In the genomic region with DNA sequence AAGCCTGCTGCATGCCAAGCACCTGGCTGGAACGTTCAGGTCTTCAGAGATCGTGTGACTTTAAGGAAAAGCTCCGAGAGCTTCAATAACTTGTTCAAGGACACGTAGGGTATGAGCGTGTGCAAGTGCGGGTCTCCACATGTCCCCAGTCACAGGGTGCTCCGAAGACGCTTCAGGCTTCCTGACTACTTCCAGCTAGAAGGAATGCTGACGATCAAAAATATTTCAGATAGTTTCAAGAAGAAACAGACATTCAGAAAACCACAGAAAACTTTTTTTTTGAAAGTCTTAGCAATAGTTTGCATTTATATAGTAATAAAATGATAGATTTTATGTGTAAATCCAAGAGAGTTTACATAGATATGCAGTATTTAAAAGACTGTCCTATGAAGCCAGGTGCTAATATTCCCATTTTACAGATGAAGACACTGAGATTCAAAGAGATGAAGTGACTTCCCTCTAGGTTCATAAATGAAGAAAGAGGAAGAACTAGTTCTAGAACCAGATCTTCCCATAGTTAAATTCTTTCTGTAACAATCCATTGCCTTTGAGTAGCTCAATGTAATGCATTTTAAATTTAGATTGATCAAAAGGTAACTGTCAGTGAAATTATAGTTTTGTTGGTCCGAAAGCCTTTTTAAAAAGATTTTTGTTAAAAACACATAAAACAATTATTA, we compare ENCODE assay signal across 29 cellular contexts.
DNase-seq lines count a peak whose midpoint lies in the region; FAIRE-seq and TF ChIP-seq lines count a peak whose summit lies in the region.
"Had no signal": no experiment of that assay in that cellular context is flagged by ENCODE, and none has a peak within 500 bp of the region (broad histone marks: within the 10 kb centered on the region; RNA-seq: fewer than 3 reads in every experiment).

No MANE protein-coding gene starts in this region.

- H3K9me3 Mint-ChIP-seq in MCF 10A (ENCODE audit: unreplicated experiment) (peaks cover 6% of the 10 kb centered on the region), nephron (peaks cover 3% of the 10 kb centered on the region)
- H3K9me3 Mint-ChIP-seq: activated naive CD8-positive, alpha-beta T cell treated with anti-CD3 and anti-CD28 coated beads for 36 hours; CD8-positive, alpha-beta T cell; effector memory CD8-positive, alpha-beta T cell had no signal

- POLR2A ChIA-PET in MCF 10A (lab: Yijun Ruan, JAX) = no interaction called here

- H3K27ac ChIP-seq in breast epithelium = peak overlapping the region; percentile 73 to 84
- peak overlapping the region; percentile 56 to 61 for H3K27ac ChIP-seq in tibial artery
- H3K27ac ChIP-seq: left ventricle myocardium inferior, vagina had no signal

- H3K36me3 Mint-ChIP-seq in MCF 10A (ENCODE audit: insufficient read depth, unreplicated experiment) (no peaks in the 10 kb centered on the region), nephron (ENCODE audit: low read depth) (peaks cover 3% of the 10 kb centered on the region)
- H3K36me3 Mint-ChIP-seq: activated naive CD8-positive, alpha-beta T cell treated with anti-CD3 and anti-CD28 coated beads for 36 hours; CD8-positive, alpha-beta T cell; WTC11 had no signal

- no peaks in the 10 kb centered on the region for H3K36me3 ChIP-seq in breast epithelium
- H3K36me3 ChIP-seq in bronchial epithelial cell (ENCODE audit: control insufficient read depth, insufficient read depth, low read length) = no peaks in the 10 kb centered on the region
- no peaks in the 10 kb centered on the region for H3K36me3 ChIP-seq in tibial artery
- H3K36me3 ChIP-seq: left ventricle myocardium inferior, vagina had no signal

- H3K27me3 Mint-ChIP-seq in MCF 10A (ENCODE audit: insufficient read depth, unreplicated experiment) = no peaks in the 10 kb centered on the region
- peaks cover 8% of the 10 kb centered on the region for H3K27me3 Mint-ChIP-seq in nephron (ENCODE audit: low read depth)

- no peaks in the 10 kb centered on the region for H3K4me1 ChIP-seq in breast epithelium
- peaks cover 0 to 17% (median 14%) of the 10 kb centered on the region in 4 donors for H3K4me1 ChIP-seq in tibial artery
- H3K4me1 ChIP-seq: vagina had no signal

- H3K4me1 Mint-ChIP-seq in MCF 10A (ENCODE audit: insufficient read depth, unreplicated experiment) (peaks cover 7% of the 10 kb centered on the region), nephron (peaks cover 52% of the 10 kb centered on the region)
- H3K4me1 Mint-ChIP-seq: activated naive CD8-positive, alpha-beta T cell treated with anti-CD3 and anti-CD28 coated beads for 36 hours; naive B cell had no signal

- H3K9me3 ChIP-seq in breast epithelium (no peaks in the 10 kb centered on the region), tibial artery (no peaks in the 10 kb centered on the region)
- H3K9me3 ChIP-seq: left ventricle myocardium inferior, vagina had no signal

- TF ChIP-seq CTCF in breast epithelium (IDR thresholded peaks at IDR 0.05) = no peak
- TF ChIP-seq CTCF in MCF 10A (IDR thresholded peaks at IDR 0.05; ENCODE audit: unreplicated experiment) = no peak
- TF ChIP-seq CTCF in bronchial epithelial cell (IDR thresholded peaks at IDR 0.05; ENCODE audit: insufficient read depth, low read length, severe bottlenecking) = no peak
- TF ChIP-seq CTCF in nephron (IDR thresholded peaks at IDR 0.05; ENCODE audit: unreplicated experiment in 3 of 3) = no peak
- TF ChIP-seq CTCF in tibial artery (IDR thresholded peaks at IDR 0.05) = no peak

- TF ChIP-seq POLR2A in breast epithelium (IDR thresholded peaks at IDR 0.05) = no peak

- H3K27me3 ChIP-seq in breast epithelium = no peaks in the 10 kb centered on the region
- H3K27me3 ChIP-seq in bronchial epithelial cell (ENCODE audit: control insufficient read depth, insufficient read depth, low read length) = no peaks in the 10 kb centered on the region
- no peaks in the 10 kb centered on the region for H3K27me3 ChIP-seq in tibial artery
- H3K27me3 ChIP-seq: vagina had no signal

- CTCF ChIA-PET in MCF 10A (lab: Yijun Ruan, JAX) = no interaction called here

- H3K4me3 ChIP-seq in breast epithelium (no peak overlapping the region), bronchial epithelial cell (ENCODE audit: low read depth, low read length) (no peak overlapping the region), tibial artery (peak overlapping the region in 1 of 2 donors; percentile 21)
- H3K4me3 ChIP-seq: left ventricle myocardium inferior, SK-N-MC, skin epidermis, vagina had no signal

- H3K4me3 Mint-ChIP-seq in MCF 10A (ENCODE audit: unreplicated experiment) = no peak overlapping the region
- no peak overlapping the region for H3K4me3 Mint-ChIP-seq in nephron
- H3K4me3 Mint-ChIP-seq: activated naive CD8-positive, alpha-beta T cell treated with anti-CD3 and anti-CD28 coated beads for 36 hours; CD8-positive, alpha-beta T cell; effector memory CD8-positive, alpha-beta T cell; WTC11 had no signal

- no peak for FAIRE-seq in bronchial epithelial cell (lab: Jason Lieb, UNC)
- FAIRE-seq in urothelium cell line (lab: Jason Lieb, UNC) = no peak
- FAIRE-seq: GM18507, islet of Langerhans had no signal

- intact Hi-C loops in breast epithelium (cut with DNase I; ENCODE audit: low total_unique reads) (no loop called here), MCF 10A (cut with micrococcal nuclease) (no loop called here), tibial artery (cut with DNase I; ENCODE audit: low total_unique reads) (no loop called here)

- no peak overlapping the region for H3K27ac Mint-ChIP-seq in MCF 10A (ENCODE audit: low read depth, unreplicated experiment)
- H3K27ac Mint-ChIP-seq in nephron = peak overlapping the region; percentile 4 to 79 (median 75)
- H3K27ac Mint-ChIP-seq: activated naive CD8-positive, alpha-beta T cell treated with anti-CD3 and anti-CD28 coated beads for 36 hours; CD8-positive, alpha-beta T cell; effector memory CD8-positive, alpha-beta T cell; naive B cell; WTC11 had no signal

- peak in 1 of 2 donors; percentile 57 for DNase-seq in breast epithelium (ENCODE audit: low spot score in 2 of 2)
- no peak for DNase-seq in MCF 10A (ENCODE audit: unreplicated experiment)
- peak; percentile 27 for DNase-seq in bronchial epithelial cell (ENCODE audit: low read depth)
- no peak for DNase-seq in tibial artery
- DNase-seq in epidermal melanocyte (ENCODE audit: insufficient read length, low spot score) = no peak
- DNase-seq in urothelium cell line (ENCODE audit: low spot score) = no peak
- DNase-seq in NCI-H2227 (lab: John Stamatoyannopoulos, UW; ENCODE audit: unreplicated experiment) = no peak
- DNase-seq: activated CD4-positive, alpha-beta T cell treated with anti-CD3 and anti-CD28 coated beads, Interleukin-2, amount 50 U/mL, for 1 hour; activated gamma-delta T cell; activated naive CD8-positive, alpha-beta T cell treated with anti-CD3 and anti-CD28 coated beads for 36 hours; activated T-cell treated with anti-CD3 and anti-CD28 coated beads, Interleukin-2, amount 50 U/mL, for 1 hour; aorta; caudate nucleus; CD8-positive, alpha-beta T cell; effector memory CD8-positive, alpha-beta T cell; EL; Kasumi-1; left ventricle myocardium inferior; naive B cell; NCI-H1048; NCI-H1694; stimulated activated naive CD4-positive, alpha-beta T cell treated with Interleukin-2 at 50 U/mL for 16 hours had no signal

- BruUV-seq in MCF 10A (replicated peaks; lab: Mats Ljungman, UMichigan) = no TSS peak
